ENCODE assay signal across 26 cellular contexts in the genomic region with DNA sequence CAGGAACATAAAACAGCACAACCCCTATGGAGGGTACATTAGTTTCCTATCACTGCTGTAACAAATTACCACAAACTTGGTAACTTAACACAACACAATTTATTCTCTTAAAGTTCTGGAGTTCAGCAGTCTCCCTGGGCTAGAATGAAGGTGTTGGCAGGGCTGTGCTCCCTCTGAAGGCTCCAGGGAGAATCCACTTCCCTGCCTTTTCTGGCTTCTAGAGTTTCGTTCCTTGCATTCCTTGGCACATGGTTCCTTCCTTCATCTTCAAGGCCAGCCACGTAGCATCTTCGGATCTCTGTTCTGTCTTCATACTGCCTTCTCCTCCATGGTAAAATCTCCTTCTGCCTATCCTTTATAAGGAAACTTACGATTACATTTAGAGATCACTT. TPM values are rescaled to one million over a fixed set of nuclear protein-coding genes. Genes with fewer than 3 reads are reported as not detected.
DNase-seq lines count a peak whose midpoint lies in the region; ATAC-seq and TF ChIP-seq lines count a peak whose summit lies in the region.
"Had no signal": no experiment of that assay in that cellular context is flagged by ENCODE, and none has a peak within 500 bp of the region (broad histone marks: within the 10 kb centered on the region; RNA-seq: fewer than 3 reads in every experiment).

No MANE protein-coding gene starts in this region.

- H3K27me3 ChIP-seq in breast epithelium (no peaks in the 10 kb centered on the region), osteoblast (ENCODE audit: insufficient read depth, low read length) (no peaks in the 10 kb centered on the region), uterus (no peaks in the 10 kb centered on the region), right lobe of liver (no peaks in the 10 kb centered on the region)
- H3K27me3 ChIP-seq: dorsolateral prefrontal cortex, spleen, testis had no signal

- peak overlapping the region; percentile 55 for H2AFZ ChIP-seq in osteoblast (ENCODE audit: low read length)

- TF ChIP-seq POLR2A in breast epithelium (IDR thresholded peaks at IDR 0.05) (no peak), uterus (IDR thresholded peaks at IDR 0.05) (no peak), right lobe of liver (IDR thresholded peaks at IDR 0.05) (no peak)

- H3K4me1 Mint-ChIP-seq in MCF 10A (ENCODE audit: insufficient read depth, unreplicated experiment): peaks cover 6% of the 10 kb centered on the region
- H3K4me1 Mint-ChIP-seq: activated naive CD8-positive, alpha-beta T cell treated with anti-CD3 and anti-CD28 coated beads, Interleukin-2, amount 10 ng/mL, durations not matched to agents 7 days and 5 days had no signal

- H3K4me2 ChIP-seq in osteoblast (ENCODE audit: insufficient read depth, low read length): no peak overlapping the region

- H3K36me3 Mint-ChIP-seq in MCF 10A (ENCODE audit: insufficient read depth, unreplicated experiment): no peaks in the 10 kb centered on the region

- peak; percentile 67 for ATAC-seq in Right ventricle myocardium superior (ENCODE audit: poor library complexity)
- no peak for ATAC-seq in right lobe of liver
- ATAC-seq: SK-N-SH treated with all-trans-retinoic acid at 6 μM for 48 hours had no signal

- no peaks in the 10 kb centered on the region for H3K27me3 Mint-ChIP-seq in MCF 10A (ENCODE audit: insufficient read depth, unreplicated experiment)
- H3K27me3 Mint-ChIP-seq: activated naive CD8-positive, alpha-beta T cell treated with anti-CD3 and anti-CD28 coated beads, Interleukin-2, amount 10 ng/mL, durations not matched to agents 7 days and 5 days; CD4-positive, CD25-positive, alpha-beta regulatory T cell had no signal

- no peak overlapping the region for H3K27ac Mint-ChIP-seq in MCF 10A (ENCODE audit: low read depth, unreplicated experiment)
- H3K27ac Mint-ChIP-seq: activated naive CD8-positive, alpha-beta T cell treated with anti-CD3 and anti-CD28 coated beads, Interleukin-2, amount 10 ng/mL, durations not matched to agents 7 days and 5 days; CD4-positive, CD25-positive, alpha-beta regulatory T cell; T-helper 2 cell treated with Interferon-gamma antibody and Interleukin-4, amounts not matched to agents 5 μg/mL and 100 μg/mL, for 36 hours had no signal

- H3K9me3 ChIP-seq in breast epithelium: peaks cover 0 to 8% of the 10 kb centered on the region in 2 donors
- no peaks in the 10 kb centered on the region for H3K9me3 ChIP-seq in osteoblast (ENCODE audit: low read depth, low read length)
- no peaks in the 10 kb centered on the region for H3K9me3 ChIP-seq in uterus
- no peaks in the 10 kb centered on the region for H3K9me3 ChIP-seq in right lobe of liver
- H3K9me3 ChIP-seq: testis had no signal

- POLR2A ChIA-PET in MCF 10A (lab: Yijun Ruan, JAX): no interaction called here

- no peaks in the 10 kb centered on the region for H3K4me1 ChIP-seq in breast epithelium
- peaks cover 28% of the 10 kb centered on the region for H3K4me1 ChIP-seq in osteoblast (ENCODE audit: insufficient read depth, low read length)
- H3K4me1 ChIP-seq in uterus: no peaks in the 10 kb centered on the region
- no peaks in the 10 kb centered on the region for H3K4me1 ChIP-seq in right lobe of liver
- H3K4me1 ChIP-seq: psoas muscle, spleen, testis had no signal

- TF ChIP-seq CTCF in breast epithelium (IDR thresholded peaks at IDR 0.05) (no peak), MCF 10A (IDR thresholded peaks at IDR 0.05; ENCODE audit: unreplicated experiment) (no peak), osteoblast (IDR thresholded peaks at IDR 0.05; ENCODE audit: extremely low read depth, low read depth, low read length) (no peak), uterus (IDR thresholded peaks at IDR 0.05) (no peak), right lobe of liver (IDR thresholded peaks at IDR 0.05) (no peak)

- no peaks in the 10 kb centered on the region for H3K79me2 ChIP-seq in osteoblast (ENCODE audit: insufficient read depth, low read length)

- CTCF ChIA-PET in MCF 10A (lab: Yijun Ruan, JAX): interaction anchor here (0.5 kb wide), 1 partner anchor 335 kb away, joined by 4 read pairs; no protein-coding TSS in a partner anchor

- H3K4me3 ChIP-seq in breast epithelium: no peak overlapping the region
- H3K4me3 ChIP-seq in osteoblast (ENCODE audit: insufficient read depth, low read length): no peak overlapping the region
- no peak overlapping the region for H3K4me3 ChIP-seq in uterus
- no peak overlapping the region for H3K4me3 ChIP-seq in right lobe of liver
- H3K4me3 ChIP-seq: dorsolateral prefrontal cortex, psoas muscle, spleen, testis had no signal

- no peak for DNase-seq in breast epithelium (ENCODE audit: low spot score in 2 of 2)
- DNase-seq in MCF 10A (ENCODE audit: unreplicated experiment): no peak
- no peak for DNase-seq in Right ventricle myocardium superior
- no peak for DNase-seq in osteoblast (ENCODE audit: insufficient read length, low spot score, missing footprints)
- DNase-seq in uterus: no peak
- no peak for DNase-seq in T-helper 2 cell
- DNase-seq in mesenteric fat pad (ENCODE audit: low spot score): no peak
- no peak for DNase-seq in right lobe of liver
- DNase-seq: activated CD8-positive, alpha-beta memory T cell treated with anti-CD3 and anti-CD28 coated beads for 24 hours; activated gamma-delta T cell; activated naive CD8-positive, alpha-beta T cell treated with anti-CD3 and anti-CD28 coated beads, Interleukin-2, amount 10 ng/mL, durations not matched to agents 7 days and 5 days; activated T-cell treated with anti-CD3 and anti-CD28 coated beads, Interleukin-2, amount 50 U/mL, for 1 hour; CD4-positive, CD25-positive, alpha-beta regulatory T cell; dorsolateral prefrontal cortex; Karpas-422; NCI-H1436 treated with DMSO at 0.1 percent for 48 hours; NCI-H2107; NCI-H446 treated with DMSO at 0.1 percent for 48 hours; psoas muscle; spleen; stimulated activated CD4-positive, alpha-beta T cell treated with anti-CD3 and anti-CD28 coated beads, Interleukin-4, amount 100 ng/mL, for 24 hours; stimulated activated naive CD4-positive, alpha-beta T cell; testis had no signal

- 86% methylated on average over 4 of the region's 4 CpGs for WGBS in right lobe of liver (ENCODE audit: insufficient coverage, low coverage, low lambda C conversion rate, missing lambda C conversion rate)

- H3K4me3 Mint-ChIP-seq in MCF 10A (ENCODE audit: unreplicated experiment): no peak overlapping the region
- H3K4me3 Mint-ChIP-seq: activated naive CD8-positive, alpha-beta T cell treated with anti-CD3 and anti-CD28 coated beads, Interleukin-2, amount 10 ng/mL, durations not matched to agents 7 days and 5 days; CD4-positive, CD25-positive, alpha-beta regulatory T cell; T-helper 2 cell treated with Interferon-gamma antibody and Interleukin-4, amounts not matched to agents 5 μg/mL and 100 μg/mL, for 36 hours had no signal

- BruUV-seq in MCF 10A (replicated peaks; lab: Mats Ljungman, UMichigan): no TSS peak

- no peaks in the 10 kb centered on the region for H4K20me1 ChIP-seq in osteoblast (ENCODE audit: insufficient read depth, low read length)

- H3K36me3 ChIP-seq in breast epithelium (no peaks in the 10 kb centered on the region), osteoblast (ENCODE audit: insufficient read depth, low read length) (no peaks in the 10 kb centered on the region), uterus (no peaks in the 10 kb centered on the region), right lobe of liver (no peaks in the 10 kb centered on the region)

- H3K27ac ChIP-seq in breast epithelium (peak overlapping the region; percentile 47 to 66), osteoblast (ENCODE audit: low read depth, low read length) (peak overlapping the region; percentile 41), uterus (peak overlapping the region; percentile 52 to 55), right lobe of liver (no peak overlapping the region)
- H3K27ac ChIP-seq: 22Rv1, dorsolateral prefrontal cortex, psoas muscle, spleen, testis had no signal

- intact Hi-C loops in breast epithelium (cut with DNase I; ENCODE audit: low total_unique reads) (no loop called here), MCF 10A (cut with micrococcal nuclease) (no loop called here), Right ventricle myocardium superior (cut with DNase I) (no loop called here), uterus (cut with DNase I; ENCODE audit: low total_unique reads) (no loop called here), right lobe of liver (cut with DNase I) (no loop called here)

- H3K9me3 Mint-ChIP-seq in MCF 10A (ENCODE audit: unreplicated experiment): peaks cover under 1% of the 10 kb centered on the region

RNA-seq across cellular contexts. Expression of a gene that starts 25.0 kb away (rescaled TPM):
- over 10,000 TPM in 1 of 3 donors, 1,000 to 10,000 TPM in 2; 1,290 to 13,922 (median 1,437) TPM for total RNA-seq in breast epithelium
- total RNA-seq in MCF 10A (2022): 21.9 and 24.9 TPM in 2 replicates
- 837 TPM for total RNA-seq in Right ventricle myocardium superior
- 372 and 405 TPM in 2 replicates for total RNA-seq in osteoblast
- 1,000 to 10,000 TPM in 2 of 4 donors, 100 to 1,000 TPM in 2; 567 to 1,619 (median 884) TPM for total RNA-seq in uterus
- 843 TPM for total RNA-seq in mesenteric fat pad
- 10 to 100 TPM; 23.1 to 96.9 (median 38.8) TPM for total RNA-seq in right lobe of liver

RNA-seq across cellular contexts. Expression of a gene that starts 41.3 kb away (rescaled TPM):
- 10 to 100 TPM; 36.5 to 53.1 (median 41.3) TPM for total RNA-seq in breast epithelium
- 65.8 and 77.0 TPM in 2 replicates for total RNA-seq in MCF 10A (2022)
- total RNA-seq in Right ventricle myocardium superior: 53.3 TPM
- 30.0 and 30.1 TPM in 2 replicates for total RNA-seq in osteoblast
- 10 to 100 TPM; 13.6 to 69.0 (median 52.9) TPM for total RNA-seq in uterus
- total RNA-seq in mesenteric fat pad: 56.9 TPM
- 10 to 100 TPM; 29.0 to 65.1 (median 53.5) TPM for total RNA-seq in right lobe of liver

Comparison
In these comparisons a context has a peak if more than half of its experiments do, and no peak if none do; other contexts are left out.
1. H3K27ac ChIP-seq: peak in breast epithelium (2 of 2), osteoblast (single experiment) and uterus (2 of 2); none in right lobe of liver (0 of 3).